In genomic region chr12:1122803-1123202, GRCh38 we compare ENCODE assay signal across 14 cellular contexts.
DNase-seq lines count a peak whose midpoint lies in the region; ATAC-seq and TF ChIP-seq lines count a peak whose summit lies in the region.
"Had no signal": no experiment of that assay in that cellular context is flagged by ENCODE, and none has a peak within 500 bp of the region (broad histone marks: within the 10 kb centered on the region; RNA-seq: fewer than 3 reads in every experiment).

No MANE protein-coding gene starts in this region.

- no peaks in the 10 kb centered on the region for H3K36me3 Mint-ChIP-seq in natural killer cell

- peak overlapping the region; percentile 2 for H3K4me3 Mint-ChIP-seq in natural killer cell

- H3K27me3 Mint-ChIP-seq in natural killer cell (ENCODE audit: low read depth in 2 of 2): no peaks in the 10 kb centered on the region

- peaks cover 23% of the 10 kb centered on the region in 2 donors for H3K4me1 Mint-ChIP-seq in natural killer cell

- no peak overlapping the region for H3K27ac Mint-ChIP-seq in natural killer cell

- intact Hi-C loops in natural killer cell (cut with micrococcal nuclease): no loop called here

- no peaks in the 10 kb centered on the region for H3K9me3 Mint-ChIP-seq in natural killer cell

- no peak for TF ChIP-seq CTCF in natural killer cell (IDR thresholded peaks at IDR 0.05)

- ATAC-seq in natural killer cell: peak in 2 of 3 donors; percentile 59 to 83
- no peak for ATAC-seq in HG03439 (IDR thresholded peaks at IDR 0.05; ENCODE audit: unreplicated experiment)
- ATAC-seq in GM18520 (IDR thresholded peaks at IDR 0.05; ENCODE audit: unreplicated experiment): no peak

- DNase-seq in NCI-H146 (lab: John Stamatoyannopoulos, UW) (peak; percentile 8), NCI-H146 treated with DMSO at 0.1 percent for 48 hours (lab: John Stamatoyannopoulos, UW; ENCODE audit: unreplicated experiment) (no peak), MV-4-11 (lab: John Stamatoyannopoulos, UW) (peak; percentile 32), natural killer cell (no peak), CD1c-positive myeloid dendritic cell (ENCODE audit: extremely low spot score) (no peak)
- peak; percentile 38 for DNase-seq in activated CD8-positive, alpha-beta memory T cell treated with anti-CD3 and anti-CD28 coated beads, Interleukin-2, amount 50 U/mL, for 4 hours
- DNase-seq: dermis blood vessel endothelial cell; H7; hypothalamus; NCI-H1105; Peyer's patch; stimulated activated CD4-positive, alpha-beta T cell treated with anti-CD3 and anti-CD28 coated beads, Interleukin-12 subunit alpha, Interleukin-12 subunit beta, amount 100 ng/mL, for 4 hours had no signal

Comparison
In these comparisons a context has a peak if more than half of its experiments do, and no peak if none do; other contexts are left out.
1. DNase-seq: peak in NCI-H146 (single experiment), MV-4-11 (single experiment) and activated CD8-positive, alpha-beta memory T cell treated with anti-CD3 and anti-CD28 coated beads, Interleukin-2, amount 50 U/mL, for 4 hours (single experiment); none in NCI-H146 treated with DMSO at 0.1 percent for 48 hours (single experiment), natural killer cell (single experiment) and CD1c-positive myeloid dendritic cell (single experiment).
2. ATAC-seq: peak in natural killer cell (2 of 3); none in HG03439 (single experiment) and GM18520 (single experiment).